ENCODE assay signal across 26 cellular contexts in genomic region chr4:185992585-185992984, GRCh38.
"Had no signal": no experiment of that assay in that cellular context is flagged by ENCODE, and none has a peak within 500 bp of the region (broad histone marks: within the 10 kb centered on the region; RNA-seq: fewer than 3 reads in every experiment).

No MANE protein-coding gene starts in this region.

- H3K36me3 ChIP-seq: lower lobe of right lung, right atrium auricular region, right lobe of liver, transverse colon, upper lobe of left lung, vagina had no signal

- H3K4me3 Mint-ChIP-seq: naive thymus-derived CD4-positive, alpha-beta T cell; natural killer cell treated with Interleukin-12 subunit alpha and Interleukin-12 subunit beta and Interleukin-15 and Interleukin-18, amount 100 ng/mL, for 72 hours; stimulated activated memory B cell treated with anti-CD40 and anti-IgM and Interleukin-4, amounts not matched to agents 10 μg/mL and 1 μg/mL and 100 μg/mL, for 72 hours; stimulated activated naive CD8-positive, alpha-beta T cell treated with anti-CD3 and anti-CD28 coated beads, Interleukin-15, amount 100 ng/mL, for 72 hours had no signal

- H3K4me3 ChIP-seq: lower lobe of right lung, mucosa of descending colon, psoas muscle, right atrium auricular region, right lobe of liver, smooth muscle cell, transverse colon, upper lobe of left lung, vagina had no signal

- ATAC-seq: lower lobe of right lung; mucosa of descending colon; naive thymus-derived CD4-positive, alpha-beta T cell; natural killer cell treated with Interleukin-12 subunit alpha and Interleukin-12 subunit beta and Interleukin-15 and Interleukin-18, amount 100 ng/mL, for 72 hours; psoas muscle; right lobe of liver; stimulated activated memory B cell treated with anti-CD40 and anti-IgM and Interleukin-4, amounts not matched to agents 10 μg/mL and 1 μg/mL and 100 μg/mL, for 72 hours; stimulated activated naive CD8-positive, alpha-beta T cell treated with anti-CD3 and anti-CD28 coated beads, Interleukin-15, amount 100 ng/mL, for 72 hours had no signal

- H3K4me1 Mint-ChIP-seq: naive thymus-derived CD4-positive, alpha-beta T cell; stimulated activated memory B cell treated with anti-CD40 and anti-IgM and Interleukin-4, amounts not matched to agents 10 μg/mL and 1 μg/mL and 100 μg/mL, for 72 hours; stimulated activated naive CD8-positive, alpha-beta T cell treated with anti-CD3 and anti-CD28 coated beads, Interleukin-15, amount 100 ng/mL, for 72 hours had no signal

- H3K9me3 ChIP-seq: lower lobe of right lung, mucosa of descending colon, psoas muscle, right atrium auricular region, right lobe of liver, transverse colon, upper lobe of left lung, vagina had no signal

- H3K27ac Mint-ChIP-seq: naive thymus-derived CD4-positive, alpha-beta T cell; natural killer cell treated with Interleukin-12 subunit alpha and Interleukin-12 subunit beta and Interleukin-15 and Interleukin-18, amount 100 ng/mL, for 72 hours; stimulated activated memory B cell treated with anti-CD40 and anti-IgM and Interleukin-4, amounts not matched to agents 10 μg/mL and 1 μg/mL and 100 μg/mL, for 72 hours; stimulated activated naive CD8-positive, alpha-beta T cell treated with anti-CD3 and anti-CD28 coated beads, Interleukin-15, amount 100 ng/mL, for 72 hours had no signal

- H3K4me1 ChIP-seq: lower lobe of right lung, parathyroid adenoma, psoas muscle, right atrium auricular region, right lobe of liver, transverse colon, upper lobe of left lung, vagina had no signal

- H3K27me3 Mint-ChIP-seq: stimulated activated naive CD8-positive, alpha-beta T cell treated with anti-CD3 and anti-CD28 coated beads, Interleukin-15, amount 100 ng/mL, for 72 hours had no signal

- H3K36me3 Mint-ChIP-seq: naive thymus-derived CD4-positive, alpha-beta T cell; natural killer cell treated with Interleukin-12 subunit alpha and Interleukin-12 subunit beta and Interleukin-15 and Interleukin-18, amount 100 ng/mL, for 72 hours; stimulated activated memory B cell treated with anti-CD40 and anti-IgM and Interleukin-4, amounts not matched to agents 10 μg/mL and 1 μg/mL and 100 μg/mL, for 72 hours had no signal

- H3K9me3 Mint-ChIP-seq: natural killer cell treated with Interleukin-12 subunit alpha and Interleukin-12 subunit beta and Interleukin-15 and Interleukin-18, amount 100 ng/mL, for 72 hours; stimulated activated memory B cell treated with anti-CD40 and anti-IgM and Interleukin-4, amounts not matched to agents 10 μg/mL and 1 μg/mL and 100 μg/mL, for 72 hours; stimulated activated naive CD8-positive, alpha-beta T cell treated with anti-CD3 and anti-CD28 coated beads, Interleukin-15, amount 100 ng/mL, for 72 hours had no signal

- H3K27me3 ChIP-seq: right atrium auricular region, right lobe of liver, transverse colon, upper lobe of left lung, vagina had no signal

- DNase-seq: hypothalamus; islet precursor cell; lower lobe of right lung; mammary epithelial cell; mesendoderm; midbrain; mucosa of descending colon; naive thymus-derived CD4-positive, alpha-beta T cell; nucleus accumbens; psoas muscle; right lobe of liver; stimulated activated CD4-positive, alpha-beta T cell treated with anti-CD3 and anti-CD28 coated beads, Interleukin-1b, Interleukin-23, amount 100 ng/mL, for 48 hours; stimulated activated CD4-positive, alpha-beta T cell treated with anti-CD3 and anti-CD28 coated beads, Interleukin-2, amount 100 ng/mL, for 48 hours; stimulated activated CD4-positive, alpha-beta T cell treated with anti-CD3 and anti-CD28 coated beads, Interleukin-4, amount 100 ng/mL, for 4 hours; stimulated activated CD8-positive, alpha-beta memory T cell treated with anti-CD3 and anti-CD28 coated beads, Interleukin-4, amount 100 ng/mL, for 48 hours; stimulated activated naive CD4-positive, alpha-beta T cell treated with Interleukin-2 at 50 U/mL for 16 hours; stimulated activated naive CD8-positive, alpha-beta T cell treated with anti-CD3 and anti-CD28 coated beads, Interleukin-15, amount 100 ng/mL, for 72 hours; substantia nigra; transverse colon; upper lobe of left lung had no signal

- H3K27ac ChIP-seq: lower lobe of right lung, parathyroid adenoma, psoas muscle, right atrium auricular region, right lobe of liver, transverse colon, upper lobe of left lung, vagina had no signal
